ENCODE assay signal across 7 cellular contexts in the genomic region with DNA sequence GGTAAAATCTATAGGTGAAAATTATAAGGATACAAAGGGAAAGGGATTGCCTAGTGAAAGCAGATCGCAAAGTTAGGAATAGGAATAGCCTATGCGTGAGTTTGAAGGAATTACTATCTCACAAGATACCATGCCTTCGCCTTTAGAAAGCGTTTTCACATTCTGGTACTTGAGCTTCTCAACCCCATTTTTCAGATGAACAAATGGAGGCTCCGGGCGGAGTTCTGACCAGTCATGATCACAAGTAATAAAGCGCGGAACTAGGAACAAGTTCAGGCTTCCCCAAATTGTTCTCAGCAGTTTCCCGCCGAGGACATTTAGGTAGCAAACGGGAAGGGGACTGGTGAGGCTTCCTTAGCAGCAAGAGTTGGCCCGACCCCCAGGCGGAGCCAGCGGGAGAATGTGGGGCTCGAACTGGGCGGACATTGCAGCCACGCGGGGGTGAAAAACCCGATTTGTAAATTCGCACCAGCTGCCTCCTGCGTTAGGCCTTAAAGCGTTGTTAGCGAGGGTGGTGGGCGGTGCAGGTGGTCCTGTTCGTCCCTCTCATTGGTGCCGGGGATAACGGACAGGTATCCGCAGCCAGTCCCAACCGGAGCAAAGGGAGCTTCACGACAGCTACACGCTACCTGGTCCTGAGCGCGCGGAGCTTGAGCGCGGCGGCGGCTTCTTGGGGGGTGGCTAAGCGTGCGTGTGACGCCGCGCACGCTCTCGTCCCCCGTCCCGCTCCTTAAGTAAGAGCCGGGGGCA. TPM values are rescaled to one million over a fixed set of nuclear protein-coding genes. Genes with fewer than 3 reads are reported as not detected.
DNase-seq lines count a peak whose midpoint lies in the region; ATAC-seq and TF ChIP-seq lines count a peak whose summit lies in the region.

No MANE protein-coding gene starts in this region.

- no peaks in the 10 kb centered on the region for H3K9me3 ChIP-seq in osteoblast (ENCODE audit: low read depth, low read length)

- no peaks in the 10 kb centered on the region for H3K36me3 ChIP-seq in osteoblast (ENCODE audit: insufficient read depth, low read length)

- H3K4me1 ChIP-seq in osteoblast (ENCODE audit: insufficient read depth, low read length) = peaks cover 10% of the 10 kb centered on the region

- H3K79me2 ChIP-seq in osteoblast (ENCODE audit: insufficient read depth, low read length) = no peaks in the 10 kb centered on the region

- H2AFZ ChIP-seq in osteoblast (ENCODE audit: low read length) = peak overlapping the region; percentile 83

- peak overlapping the region; percentile 91 for H3K4me2 ChIP-seq in osteoblast (ENCODE audit: insufficient read depth, low read length)

- no peaks in the 10 kb centered on the region for H3K9me3 Mint-ChIP-seq in activated naive CD4-positive, alpha-beta T cell treated with anti-CD3 and anti-CD28 coated beads for 36 hours

- H4K20me1 ChIP-seq in osteoblast (ENCODE audit: insufficient read depth, low read length) = no peaks in the 10 kb centered on the region

- no peaks in the 10 kb centered on the region for H3K36me3 Mint-ChIP-seq in activated naive CD4-positive, alpha-beta T cell treated with anti-CD3 and anti-CD28 coated beads for 36 hours (ENCODE audit: low read depth)

- peaks cover 8% of the 10 kb centered on the region for H3K4me1 Mint-ChIP-seq in activated naive CD4-positive, alpha-beta T cell treated with anti-CD3 and anti-CD28 coated beads for 36 hours (ENCODE audit: low read depth)

- H3K27ac Mint-ChIP-seq in activated naive CD4-positive, alpha-beta T cell treated with anti-CD3 and anti-CD28 coated beads for 36 hours = peak overlapping the region; percentile 70

- intact Hi-C loops in activated naive CD4-positive, alpha-beta T cell treated with anti-CD3 and anti-CD28 coated beads for 36 hours (cut with micrococcal nuclease) = loop anchor here (1.0 kb wide), 2 partner anchors 25 to 61 kb away; partner anchors contain the start of genes GABPB2 and TNFAIP8L2
- intact Hi-C loops in head of caudate nucleus (cut with DNase I) = no loop called here

- peak overlapping the region; percentile 64 for H3K4me3 ChIP-seq in osteoblast (ENCODE audit: insufficient read depth, low read length)

- CTCF ChIA-PET in activated naive CD4-positive, alpha-beta T cell treated with anti-CD3 and anti-CD28 coated beads for 36 hours (lab: Charles Lee) = interaction anchor here (0.6 to 1.9 kb wide), 10 partner anchors 17 to 209 kb away, joined by 3 to 11 read pairs (median 3); partner anchors contain the start of genes MINDY1 and TNFAIP8L2

- H3K27ac ChIP-seq in osteoblast (ENCODE audit: low read depth, low read length) = no peak overlapping the region

- H3K27me3 ChIP-seq in osteoblast (ENCODE audit: insufficient read depth, low read length) = no peaks in the 10 kb centered on the region

- H3K27me3 Mint-ChIP-seq in activated naive CD4-positive, alpha-beta T cell treated with anti-CD3 and anti-CD28 coated beads for 36 hours (ENCODE audit: low read depth) = no peaks in the 10 kb centered on the region

- peak; percentile 95 for DNase-seq in GM19238 (ENCODE audit: insufficient read length, low spot score)
- peak; percentile 89 for DNase-seq in NCI-H187 treated with DMSO at 0.1 percent for 48 hours (lab: John Stamatoyannopoulos, UW)
- peak; percentile 93 for DNase-seq in activated naive CD4-positive, alpha-beta T cell treated with anti-CD3 and anti-CD28 coated beads for 36 hours
- peak; percentile 57 to 96 (median 82) for DNase-seq in head of caudate nucleus
- DNase-seq in osteoblast (ENCODE audit: insufficient read length, low spot score, missing footprints) = peak; percentile 98
- peak; percentile 47 for DNase-seq in stromal cell of bone marrow (ENCODE audit: low read depth)

- ATAC-seq in HG03571 (IDR thresholded peaks at IDR 0.05; ENCODE audit: unreplicated experiment) = no peak

- no peak for TF ChIP-seq CTCF in osteoblast (IDR thresholded peaks at IDR 0.05; ENCODE audit: extremely low read depth, low read depth, low read length)

- peak overlapping the region; percentile 75 for H3K4me3 Mint-ChIP-seq in activated naive CD4-positive, alpha-beta T cell treated with anti-CD3 and anti-CD28 coated beads for 36 hours

RNA-seq across cellular contexts. Expression of gene SEMA6C, which starts 15.4 kb away (rescaled TPM):
- total RNA-seq in activated naive CD4-positive, alpha-beta T cell treated with anti-CD3 and anti-CD28 coated beads for 36 hours = 1 to 10 TPM; 1.5 to 1.6 TPM
- total RNA-seq in osteoblast = 1.5 and 2.2 TPM in 2 replicates

RNA-seq across cellular contexts. Expression of gene TNFAIP8L2, which starts 25.4 kb away (rescaled TPM):
- 10 to 100 TPM in 1 of 2 experiments, 1 to 10 TPM in 1; 9.6 to 10.5 TPM for total RNA-seq in activated naive CD4-positive, alpha-beta T cell treated with anti-CD3 and anti-CD28 coated beads for 36 hours
- total RNA-seq in osteoblast = not detected in 2 replicates

RNA-seq across cellular contexts. Expression of gene LYSMD1, which starts 34.7 kb away (rescaled TPM):
- 1 to 10 TPM; 4.5 to 4.8 TPM for total RNA-seq in activated naive CD4-positive, alpha-beta T cell treated with anti-CD3 and anti-CD28 coated beads for 36 hours
- total RNA-seq in osteoblast = 10.6 and 12.7 TPM in 2 replicates

RNA-seq across cellular contexts. Expression of gene SCNM1, which starts 34.9 kb away (rescaled TPM):
- 10 to 100 TPM; 60.5 to 64.2 TPM for total RNA-seq in activated naive CD4-positive, alpha-beta T cell treated with anti-CD3 and anti-CD28 coated beads for 36 hours
- 25.3 and 26.8 TPM in 2 replicates for total RNA-seq in osteoblast

RNA-seq across cellular contexts. Expression of gene TMOD4, which starts 44.8 kb away (rescaled TPM):
- 1 to 10 TPM in 1 of 2 experiments, under 1 TPM in 1; 0.98 to 1.1 TPM for total RNA-seq in activated naive CD4-positive, alpha-beta T cell treated with anti-CD3 and anti-CD28 coated beads for 36 hours
- 0.36 TPM in 1 of 2 replicates, not detected in the other for total RNA-seq in osteoblast

Comparison
In these comparisons a context has a peak if more than half of its experiments do, and no peak if none do; other contexts are left out.
1. DNase-seq: peak in every context shown above with its lines; median percentile 98 in osteoblast; 95 in GM19238; 93 in activated naive CD4-positive, alpha-beta T cell treated with anti-CD3 and anti-CD28 coated beads for 36 hours; 89 in NCI-H187 treated with DMSO at 0.1 percent for 48 hours; 82 in head of caudate nucleus; 47 in stromal cell of bone marrow.
2. RNA of gene TNFAIP8L2, which starts 25.4 kb away (total RNA-seq): 9.6 to 10.5 TPM in activated naive CD4-positive, alpha-beta T cell treated with anti-CD3 and anti-CD28 coated beads for 36 hours; not detected in osteoblast; every median in the first group is over 10 times any median in the second.